26 cellular contexts compared by ENCODE assay signal in the genomic region with DNA sequence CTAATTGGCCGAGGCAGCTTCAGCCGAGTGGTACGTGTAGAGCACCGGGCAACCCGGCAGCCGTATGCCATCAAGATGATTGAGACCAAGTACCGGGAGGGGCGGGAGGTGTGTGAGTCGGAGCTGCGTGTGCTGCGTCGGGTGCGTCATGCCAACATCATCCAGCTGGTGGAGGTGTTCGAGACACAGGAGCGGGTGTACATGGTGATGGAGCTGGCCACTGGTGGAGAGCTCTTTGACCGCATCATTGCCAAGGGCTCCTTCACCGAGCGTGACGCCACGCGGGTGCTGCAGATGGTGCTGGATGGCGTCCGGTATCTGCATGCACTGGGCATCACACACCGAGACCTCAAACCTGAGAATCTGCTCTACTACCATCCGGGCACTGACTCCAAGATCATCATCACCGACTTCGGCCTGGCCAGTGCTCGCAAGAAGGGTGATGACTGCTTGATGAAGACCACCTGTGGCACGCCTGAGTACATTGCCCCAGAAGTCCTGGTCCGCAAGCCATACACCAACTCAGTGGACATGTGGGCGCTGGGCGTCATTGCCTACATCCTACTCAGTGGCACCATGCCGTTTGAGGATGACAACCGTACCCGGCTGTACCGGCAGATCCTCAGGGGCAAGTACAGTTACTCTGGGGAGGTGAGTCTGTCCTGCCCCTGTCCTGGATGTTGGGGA. TPM values are rescaled to one million over a fixed set of nuclear protein-coding genes. Genes with fewer than 3 reads are reported as not detected.
DNase-seq lines count a peak whose midpoint lies in the region; ATAC-seq and TF ChIP-seq lines count a peak whose summit lies in the region.
"Had no signal": no experiment of that assay in that cellular context is flagged by ENCODE, and none has a peak within 500 bp of the region (broad histone marks: within the 10 kb centered on the region; RNA-seq: fewer than 3 reads in every experiment).

No MANE protein-coding gene starts in this region.

- ATAC-seq in CD4-positive, CD25-positive, alpha-beta regulatory T cell (ENCODE audit: low read depth in 2 of 2): no peak
- ATAC-seq in natural killer cell (no peak), psoas muscle (no peak)
- ATAC-seq: lower lobe of right lung had no signal

- peaks cover 15% of the 10 kb centered on the region for H3K4me1 Mint-ChIP-seq in T-helper 1 cell treated with Interleukin-12 subunit alpha and Interleukin-12 subunit beta and Interleukin-4 antibody, amounts not matched to agents 30 μg/mL and 1 μg/mL, for 36 hours (ENCODE audit: low read depth)
- peaks cover 6 to 19% (median 7%) of the 10 kb centered on the region in 4 donors for H3K4me1 Mint-ChIP-seq in CD4-positive, CD25-positive, alpha-beta regulatory T cell
- peaks cover 7% of the 10 kb centered on the region for H3K4me1 Mint-ChIP-seq in activated T-helper 2 cell treated with anti-CD3 and anti-CD28 coated beads, Interferon-gamma antibody, Interleukin-2, Interleukin-4, amounts not matched to agents 10 μg/mL and 5 μg/mL and 100 μg/mL, durations not matched to agents 14 hours and 24 hours and 36 hours (ENCODE audit: low read depth)
- peaks cover 4 to 20% of the 10 kb centered on the region in 2 donors for H3K4me1 Mint-ChIP-seq in natural killer cell

- no peaks in the 10 kb centered on the region for H3K27me3 Mint-ChIP-seq in T-helper 1 cell treated with Interleukin-12 subunit alpha and Interleukin-12 subunit beta and Interleukin-4 antibody, amounts not matched to agents 30 μg/mL and 1 μg/mL, for 36 hours (ENCODE audit: low read depth)
- H3K27me3 Mint-ChIP-seq in CD4-positive, CD25-positive, alpha-beta regulatory T cell: no peaks in the 10 kb centered on the region
- H3K27me3 Mint-ChIP-seq in activated T-helper 2 cell treated with anti-CD3 and anti-CD28 coated beads, Interferon-gamma antibody, Interleukin-2, Interleukin-4, amounts not matched to agents 10 μg/mL and 5 μg/mL and 100 μg/mL, durations not matched to agents 14 hours and 24 hours and 36 hours (ENCODE audit: low read depth): no peaks in the 10 kb centered on the region
- no peaks in the 10 kb centered on the region for H3K27me3 Mint-ChIP-seq in natural killer cell (ENCODE audit: low read depth in 2 of 2)
- H3K27me3 Mint-ChIP-seq: activated naive CD4-positive, alpha-beta T cell treated with anti-CD3 and anti-CD28 coated beads, Interleukin-2, amount 10 ng/mL, durations not matched to agents 7 days and 5 days; T-cell had no signal

- peaks cover 14% of the 10 kb centered on the region for H3K36me3 Mint-ChIP-seq in T-helper 1 cell treated with Interleukin-12 subunit alpha and Interleukin-12 subunit beta and Interleukin-4 antibody, amounts not matched to agents 30 μg/mL and 1 μg/mL, for 36 hours (ENCODE audit: low read depth)
- peaks cover 14% of the 10 kb centered on the region for H3K36me3 Mint-ChIP-seq in CD4-positive, CD25-positive, alpha-beta regulatory T cell
- H3K36me3 Mint-ChIP-seq in activated T-helper 2 cell treated with anti-CD3 and anti-CD28 coated beads, Interferon-gamma antibody, Interleukin-2, Interleukin-4, amounts not matched to agents 10 μg/mL and 5 μg/mL and 100 μg/mL, durations not matched to agents 14 hours and 24 hours and 36 hours (ENCODE audit: low read depth): peaks cover 17% of the 10 kb centered on the region
- H3K36me3 Mint-ChIP-seq in natural killer cell: no peaks in the 10 kb centered on the region

- H3K4me3 ChIP-seq in CD4-positive, CD25-positive, alpha-beta regulatory T cell (ENCODE audit: low read depth, low read length): no peak overlapping the region
- no peak overlapping the region for H3K4me3 ChIP-seq in psoas muscle
- H3K4me3 ChIP-seq: colonic mucosa, lower lobe of right lung, smooth muscle cell, stomach had no signal

- no peaks in the 10 kb centered on the region for H3K4me1 ChIP-seq in CD4-positive, CD25-positive, alpha-beta regulatory T cell (ENCODE audit: control insufficient read depth, insufficient read depth, low read length, poor library complexity, severe bottlenecking)
- H3K4me1 ChIP-seq in psoas muscle: peaks cover 5% of the 10 kb centered on the region
- H3K4me1 ChIP-seq: colonic mucosa, lower lobe of right lung, stomach had no signal

- no peak for DNase-seq in T-helper 1 cell
- no peak for DNase-seq in CD4-positive, CD25-positive, alpha-beta regulatory T cell
- DNase-seq in activated T-helper 2 cell treated with anti-CD3 and anti-CD28 coated beads, Interferon-gamma antibody, Interleukin-2, Interleukin-4, amounts not matched to agents 10 μg/mL and 5 μg/mL and 100 μg/mL, durations not matched to agents 14 hours and 24 hours and 36 hours (ENCODE audit: low spot score): no peak
- DNase-seq in natural killer cell: no peak
- no peak for DNase-seq in ureter (ENCODE audit: low spot score)
- no peak for DNase-seq in RKO (ENCODE audit: low spot score)
- DNase-seq in psoas muscle: no peak
- DNase-seq: activated CD4-positive, alpha-beta T cell treated with anti-CD3 and anti-CD28 coated beads, Interleukin-2, amount 50 U/mL, for 1 hour; colonic mucosa; lower lobe of right lung; NCI-H1105; NCI-H2029; NCI-H82; OCI-M1; SHP77 treated with DMSO at 0.1 percent for 48 hours; stimulated activated CD4-positive, alpha-beta T cell treated with anti-CD3 and anti-CD28 coated beads, Interleukin-4, amount 100 ng/mL, for 24 hours; stomach; trophoblast cell had no signal

- H3K9me3 ChIP-seq in CD4-positive, CD25-positive, alpha-beta regulatory T cell (ENCODE audit: control insufficient read depth in 2 of 2, low read length in 2 of 2): no peaks in the 10 kb centered on the region
- H3K9me3 ChIP-seq in psoas muscle: no peaks in the 10 kb centered on the region
- H3K9me3 ChIP-seq: colonic mucosa, lower lobe of right lung, stomach had no signal

- no peaks in the 10 kb centered on the region for H3K9me3 Mint-ChIP-seq in T-helper 1 cell treated with Interleukin-12 subunit alpha and Interleukin-12 subunit beta and Interleukin-4 antibody, amounts not matched to agents 30 μg/mL and 1 μg/mL, for 36 hours
- H3K9me3 Mint-ChIP-seq in CD4-positive, CD25-positive, alpha-beta regulatory T cell: no peaks in the 10 kb centered on the region
- no peaks in the 10 kb centered on the region for H3K9me3 Mint-ChIP-seq in activated T-helper 2 cell treated with anti-CD3 and anti-CD28 coated beads, Interferon-gamma antibody, Interleukin-2, Interleukin-4, amounts not matched to agents 10 μg/mL and 5 μg/mL and 100 μg/mL, durations not matched to agents 14 hours and 24 hours and 36 hours
- no peaks in the 10 kb centered on the region for H3K9me3 Mint-ChIP-seq in natural killer cell
- H3K9me3 Mint-ChIP-seq: activated naive CD4-positive, alpha-beta T cell treated with anti-CD3 and anti-CD28 coated beads, Interleukin-2, amount 10 ng/mL, durations not matched to agents 7 days and 5 days; T-cell had no signal

- no peaks in the 10 kb centered on the region for H3K27me3 ChIP-seq in CD4-positive, CD25-positive, alpha-beta regulatory T cell (ENCODE audit: control insufficient read depth, insufficient read depth, low read length)
- H3K27me3 ChIP-seq in psoas muscle (ENCODE audit: insufficient read depth in 3 of 3, low read length in 2 of 3): no peaks in the 10 kb centered on the region
- H3K27me3 ChIP-seq: colonic mucosa, stomach had no signal

- TF ChIP-seq CTCF in natural killer cell (IDR thresholded peaks at IDR 0.05): no peak
- TF ChIP-seq CTCF in psoas muscle (IDR thresholded peaks at IDR 0.05): no peak

- H3K27ac ChIP-seq in CD4-positive, CD25-positive, alpha-beta regulatory T cell (ENCODE audit: insufficient read depth, low read length, poor library complexity, severe bottlenecking): no peak overlapping the region
- no peak overlapping the region for H3K27ac ChIP-seq in psoas muscle
- H3K27ac ChIP-seq: 22Rv1, colonic mucosa, lower lobe of right lung, stomach had no signal

- intact Hi-C loops in activated T-helper 2 cell treated with anti-CD3 and anti-CD28 coated beads, Interferon-gamma antibody, Interleukin-2, Interleukin-4, amounts not matched to agents 10 μg/mL and 5 μg/mL and 100 μg/mL, durations not matched to agents 14 hours and 24 hours and 36 hours (cut with micrococcal nuclease): no loop called here
- intact Hi-C loops in natural killer cell (cut with micrococcal nuclease) (no loop called here), psoas muscle (cut with DNase I) (no loop called here)

- no peak overlapping the region for H3K4me3 Mint-ChIP-seq in T-helper 1 cell treated with Interleukin-12 subunit alpha and Interleukin-12 subunit beta and Interleukin-4 antibody, amounts not matched to agents 30 μg/mL and 1 μg/mL, for 36 hours
- no peak overlapping the region for H3K4me3 Mint-ChIP-seq in CD4-positive, CD25-positive, alpha-beta regulatory T cell
- no peak overlapping the region for H3K4me3 Mint-ChIP-seq in activated T-helper 2 cell treated with anti-CD3 and anti-CD28 coated beads, Interferon-gamma antibody, Interleukin-2, Interleukin-4, amounts not matched to agents 10 μg/mL and 5 μg/mL and 100 μg/mL, durations not matched to agents 14 hours and 24 hours and 36 hours (ENCODE audit: low read depth)
- no peak overlapping the region for H3K4me3 Mint-ChIP-seq in natural killer cell
- H3K4me3 Mint-ChIP-seq: activated naive CD4-positive, alpha-beta T cell treated with anti-CD3 and anti-CD28 coated beads, Interleukin-2, amount 10 ng/mL, durations not matched to agents 7 days and 5 days; T-cell had no signal

- peak overlapping the region; percentile 75 for H3K27ac Mint-ChIP-seq in T-helper 1 cell treated with Interleukin-12 subunit alpha and Interleukin-12 subunit beta and Interleukin-4 antibody, amounts not matched to agents 30 μg/mL and 1 μg/mL, for 36 hours
- H3K27ac Mint-ChIP-seq in CD4-positive, CD25-positive, alpha-beta regulatory T cell: peak overlapping the region in 2 of 3 donors; percentile 15 to 71
- H3K27ac Mint-ChIP-seq in activated T-helper 2 cell treated with anti-CD3 and anti-CD28 coated beads, Interferon-gamma antibody, Interleukin-2, Interleukin-4, amounts not matched to agents 10 μg/mL and 5 μg/mL and 100 μg/mL, durations not matched to agents 14 hours and 24 hours and 36 hours: peak overlapping the region; percentile 68
- peak overlapping the region; percentile 21 to 64 for H3K27ac Mint-ChIP-seq in natural killer cell

- WGBS in psoas muscle, 3 donors: 89 to 94% (median 90%) methylated on average over 36 of the region's 36 CpGs

- peaks cover 22% of the 10 kb centered on the region for H3K36me3 ChIP-seq in CD4-positive, CD25-positive, alpha-beta regulatory T cell (ENCODE audit: control insufficient read depth, insufficient read depth, low read length)
- peaks cover 0 to 33% of the 10 kb centered on the region in 2 donors for H3K36me3 ChIP-seq in psoas muscle (ENCODE audit: insufficient read depth in 1 of 2, low read depth in 1 of 2)

RNA-seq across cellular contexts. Expression of a gene that starts 16.1 kb away (rescaled TPM):
- 14.3 TPM for total RNA-seq in CD4-positive, CD25-positive, alpha-beta regulatory T cell
- 10 to 100 TPM; 16.1 to 25.3 (median 23.3) TPM for polyA plus RNA-seq in CD4-positive, CD25-positive, alpha-beta regulatory T cell
- total RNA-seq in activated T-helper 2 cell treated with anti-CD3 and anti-CD28 coated beads, Interferon-gamma antibody, Interleukin-2, Interleukin-4, amounts not matched to agents 10 μg/mL and 5 μg/mL and 100 μg/mL, durations not matched to agents 14 hours and 24 hours and 36 hours: 15.5 and 16.5 TPM in 2 replicates
- total RNA-seq in natural killer cell: 10 to 100 TPM; 16.8 to 24.7 (median 19.5) TPM
- total RNA-seq in ureter: 31.2 TPM
- 10 to 100 TPM; 11.3 to 18.8 (median 16.4) TPM for total RNA-seq in psoas muscle
- 10 to 100 TPM in 2 of 3 donors, 1 to 10 TPM in 1; 9.6 to 16.9 (median 11.0) TPM for polyA plus RNA-seq in psoas muscle

RNA-seq across cellular contexts. Expression of a gene that starts 22.5 kb away (rescaled TPM):
- total RNA-seq in CD4-positive, CD25-positive, alpha-beta regulatory T cell: 8.0 TPM
- 1 to 10 TPM in 2 of 4 donors, under 1 TPM in 2; 0.21 to 2.9 (median 1.1) TPM for polyA plus RNA-seq in CD4-positive, CD25-positive, alpha-beta regulatory T cell
- 5.6 and 6.0 TPM in 2 replicates for total RNA-seq in activated T-helper 2 cell treated with anti-CD3 and anti-CD28 coated beads, Interferon-gamma antibody, Interleukin-2, Interleukin-4, amounts not matched to agents 10 μg/mL and 5 μg/mL and 100 μg/mL, durations not matched to agents 14 hours and 24 hours and 36 hours
- total RNA-seq in natural killer cell (10 to 100 TPM; 14.3 to 17.2 (median 15.0) TPM), ureter (2.1 TPM), psoas muscle (1 to 10 TPM in 1 of 4 donors, under 1 TPM in 3; 0.27 to 1.1 (median 0.79) TPM)
- 1 to 10 TPM; 1.1 TPM for polyA plus RNA-seq in psoas muscle

RNA-seq across cellular contexts. Expression of a gene that starts 24.5 kb away (rescaled TPM):
- total RNA-seq in CD4-positive, CD25-positive, alpha-beta regulatory T cell: 2.7 TPM
- under 1 TPM in 2 of 4 donors, not detected in 2; 0.37 to 0.65 TPM for polyA plus RNA-seq in CD4-positive, CD25-positive, alpha-beta regulatory T cell
- not detected in 2 replicates for total RNA-seq in activated T-helper 2 cell treated with anti-CD3 and anti-CD28 coated beads, Interferon-gamma antibody, Interleukin-2, Interleukin-4, amounts not matched to agents 10 μg/mL and 5 μg/mL and 100 μg/mL, durations not matched to agents 14 hours and 24 hours and 36 hours
- 1 to 10 TPM in 1 of 3 donors, under 1 TPM in 1, not detected in 1; 0.70 to 1.3 TPM for total RNA-seq in natural killer cell
- total RNA-seq in ureter: not detected
- total RNA-seq in psoas muscle: 1 to 10 TPM in 1 of 4 donors, under 1 TPM in 1, not detected in 2; 0.77 to 1.1 TPM
- under 1 TPM; 0.23 to 0.38 (median 0.37) TPM for polyA plus RNA-seq in psoas muscle
- total RNA-seq: Daoy, renal cortical epithelial cell, smooth muscle cell, stomach had no signal
- polyA plus RNA-seq: keratinocyte had no signal

RNA-seq across cellular contexts. Expression of a gene that starts 27.5 kb away (rescaled TPM):
- total RNA-seq in CD4-positive, CD25-positive, alpha-beta regulatory T cell: 136 TPM
- 100 to 1,000 TPM; 478 to 673 (median 596) TPM for polyA plus RNA-seq in CD4-positive, CD25-positive, alpha-beta regulatory T cell
- 238 and 243 TPM in 2 replicates for total RNA-seq in activated T-helper 2 cell treated with anti-CD3 and anti-CD28 coated beads, Interferon-gamma antibody, Interleukin-2, Interleukin-4, amounts not matched to agents 10 μg/mL and 5 μg/mL and 100 μg/mL, durations not matched to agents 14 hours and 24 hours and 36 hours
- total RNA-seq in natural killer cell (100 to 1,000 TPM; 237 to 247 (median 243) TPM), ureter (89.4 TPM), psoas muscle (10 to 100 TPM; 27.6 to 34.7 (median 31.6) TPM)
- polyA plus RNA-seq in psoas muscle: 10 to 100 TPM; 55.0 to 98.6 (median 67.3) TPM

RNA-seq across cellular contexts. Expression of a gene that starts 34.7 kb away (rescaled TPM):
- total RNA-seq in CD4-positive, CD25-positive, alpha-beta regulatory T cell: 11.0 TPM
- under 1 TPM; 0.25 to 0.77 (median 0.59) TPM for polyA plus RNA-seq in CD4-positive, CD25-positive, alpha-beta regulatory T cell
- 20.0 and 22.0 TPM in 2 replicates for total RNA-seq in activated T-helper 2 cell treated with anti-CD3 and anti-CD28 coated beads, Interferon-gamma antibody, Interleukin-2, Interleukin-4, amounts not matched to agents 10 μg/mL and 5 μg/mL and 100 μg/mL, durations not matched to agents 14 hours and 24 hours and 36 hours
- 10 to 100 TPM in 2 of 3 donors, 1 to 10 TPM in 1; 7.1 to 12.4 (median 11.5) TPM for total RNA-seq in natural killer cell
- total RNA-seq in ureter: 47.3 TPM
- 10 to 100 TPM in 2 of 4 donors, 1 to 10 TPM in 2; 5.9 to 15.1 (median 10.2) TPM for total RNA-seq in psoas muscle
- 1 to 10 TPM; 4.1 to 8.6 (median 4.7) TPM for polyA plus RNA-seq in psoas muscle
